In genomic region chr3:7190094-7190493, GRCh38 we compare ENCODE assay signal across 24 cellular contexts.
DNase-seq lines count a peak whose midpoint lies in the region; ATAC-seq and TF ChIP-seq lines count a peak whose summit lies in the region.
"Had no signal": no experiment of that assay in that cellular context is flagged by ENCODE, and none has a peak within 500 bp of the region (broad histone marks: within the 10 kb centered on the region; RNA-seq: fewer than 3 reads in every experiment).

No MANE protein-coding gene starts in this region.

- ATAC-seq in GM18909 (IDR thresholded peaks at IDR 0.05; ENCODE audit: poor library complexity, unreplicated experiment): peak; percentile 62
- ATAC-seq in HG02759 (IDR thresholded peaks at IDR 0.05; ENCODE audit: unreplicated experiment): peak; percentile 74
- ATAC-seq: activated CD8-positive, alpha-beta memory T cell treated with anti-CD3 and anti-CD28 coated beads, Interleukin-2, amount 10 ng/mL, durations not matched to agents 7 days and 5 days; gastroesophageal sphincter had no signal

- H3K27ac Mint-ChIP-seq in nephron: peak overlapping the region; percentile 10 to 82 (median 41)
- H3K27ac Mint-ChIP-seq: activated CD8-positive, alpha-beta memory T cell treated with anti-CD3 and anti-CD28 coated beads, Interleukin-2, amount 10 ng/mL, durations not matched to agents 7 days and 5 days; HFFc6; nephron progenitor cell had no signal

- H3K4me1 ChIP-seq in ascending aorta: peaks cover 0 to 4% of the 10 kb centered on the region in 2 donors
- H3K4me1 ChIP-seq: Caco-2, colonic mucosa, gastroesophageal sphincter, Peyer's patch, prostate gland had no signal

- no peaks in the 10 kb centered on the region for H3K9me3 ChIP-seq in ascending aorta
- H3K9me3 ChIP-seq: Caco-2, colonic mucosa, gastroesophageal sphincter, Peyer's patch, prostate gland had no signal

- no peaks in the 10 kb centered on the region for H3K4me1 Mint-ChIP-seq in nephron
- H3K4me1 Mint-ChIP-seq: activated CD8-positive, alpha-beta memory T cell treated with anti-CD3 and anti-CD28 coated beads, Interleukin-2, amount 10 ng/mL, durations not matched to agents 7 days and 5 days; nephron progenitor cell had no signal

- TF ChIP-seq CTCF in ascending aorta (IDR thresholded peaks at IDR 0.05) (no peak), nephron (IDR thresholded peaks at IDR 0.05; ENCODE audit: unreplicated experiment in 3 of 3) (no peak)

- H3K27me3 ChIP-seq in ascending aorta: no peaks in the 10 kb centered on the region
- H3K27me3 ChIP-seq: colonic mucosa, gastroesophageal sphincter, Peyer's patch had no signal

- peak overlapping the region; percentile 35 to 55 for H3K27ac ChIP-seq in ascending aorta
- H3K27ac ChIP-seq: colonic mucosa, gastroesophageal sphincter, Peyer's patch, prostate gland, SK-N-MC had no signal

- H3K4me3 Mint-ChIP-seq in nephron: no peak overlapping the region
- H3K4me3 Mint-ChIP-seq: activated CD8-positive, alpha-beta memory T cell treated with anti-CD3 and anti-CD28 coated beads, Interleukin-2, amount 10 ng/mL, durations not matched to agents 7 days and 5 days; HFFc6; nephron progenitor cell had no signal

- no peaks in the 10 kb centered on the region for H3K36me3 Mint-ChIP-seq in nephron (ENCODE audit: low read depth)
- H3K36me3 Mint-ChIP-seq: activated CD8-positive, alpha-beta memory T cell treated with anti-CD3 and anti-CD28 coated beads, Interleukin-2, amount 10 ng/mL, durations not matched to agents 7 days and 5 days had no signal

- H3K9me3 Mint-ChIP-seq in nephron: no peaks in the 10 kb centered on the region
- H3K9me3 Mint-ChIP-seq: nephron progenitor cell had no signal

- intact Hi-C loops in ascending aorta (cut with DNase I): no loop called here

- H3K4me3 ChIP-seq in ascending aorta: no peak overlapping the region
- H3K4me3 ChIP-seq: colonic mucosa, gastroesophageal sphincter, lung, Peyer's patch, prostate gland, SK-N-MC had no signal

- DNase-seq in ascending aorta (ENCODE audit: low spot score in 2 of 2) (no peak), DMS79 treated with DMSO at 0.1 percent for 48 hours (lab: John Stamatoyannopoulos, UW) (no peak), medulla oblongata (ENCODE audit: extremely low spot score) (no peak), NCI-H2029 (lab: John Stamatoyannopoulos, UW) (no peak), NCI-H345 treated with DMSO at 0.1 percent for 48 hours (lab: John Stamatoyannopoulos, UW; ENCODE audit: unreplicated experiment) (no peak)
- DNase-seq: activated CD8-positive, alpha-beta memory T cell treated with anti-CD3 and anti-CD28 coated beads, Interleukin-2, amount 10 ng/mL, durations not matched to agents 7 days and 5 days; activated effector memory CD4-positive, alpha-beta T cell treated with anti-CD3 and anti-CD28 coated beads, Interleukin-2, amount 50 U/mL, for 16 hours; amniotic stem cell; Caco-2; colonic mucosa; HFFc6; Karpas-422; NCI-H1092 treated with DMSO at 0.1 percent for 48 hours; NCI-H82; nephron progenitor cell; Peyer's patch; T1000 had no signal

- H3K36me3 ChIP-seq in ascending aorta: no peaks in the 10 kb centered on the region
- H3K36me3 ChIP-seq: colonic mucosa, gastroesophageal sphincter, Peyer's patch, prostate gland had no signal

- H3K27me3 Mint-ChIP-seq in nephron (ENCODE audit: low read depth): no peaks in the 10 kb centered on the region
- H3K27me3 Mint-ChIP-seq: activated CD8-positive, alpha-beta memory T cell treated with anti-CD3 and anti-CD28 coated beads, Interleukin-2, amount 10 ng/mL, durations not matched to agents 7 days and 5 days had no signal
